Comparison of ENCODE assay signal across 1 cellular context in the genomic region with DNA sequence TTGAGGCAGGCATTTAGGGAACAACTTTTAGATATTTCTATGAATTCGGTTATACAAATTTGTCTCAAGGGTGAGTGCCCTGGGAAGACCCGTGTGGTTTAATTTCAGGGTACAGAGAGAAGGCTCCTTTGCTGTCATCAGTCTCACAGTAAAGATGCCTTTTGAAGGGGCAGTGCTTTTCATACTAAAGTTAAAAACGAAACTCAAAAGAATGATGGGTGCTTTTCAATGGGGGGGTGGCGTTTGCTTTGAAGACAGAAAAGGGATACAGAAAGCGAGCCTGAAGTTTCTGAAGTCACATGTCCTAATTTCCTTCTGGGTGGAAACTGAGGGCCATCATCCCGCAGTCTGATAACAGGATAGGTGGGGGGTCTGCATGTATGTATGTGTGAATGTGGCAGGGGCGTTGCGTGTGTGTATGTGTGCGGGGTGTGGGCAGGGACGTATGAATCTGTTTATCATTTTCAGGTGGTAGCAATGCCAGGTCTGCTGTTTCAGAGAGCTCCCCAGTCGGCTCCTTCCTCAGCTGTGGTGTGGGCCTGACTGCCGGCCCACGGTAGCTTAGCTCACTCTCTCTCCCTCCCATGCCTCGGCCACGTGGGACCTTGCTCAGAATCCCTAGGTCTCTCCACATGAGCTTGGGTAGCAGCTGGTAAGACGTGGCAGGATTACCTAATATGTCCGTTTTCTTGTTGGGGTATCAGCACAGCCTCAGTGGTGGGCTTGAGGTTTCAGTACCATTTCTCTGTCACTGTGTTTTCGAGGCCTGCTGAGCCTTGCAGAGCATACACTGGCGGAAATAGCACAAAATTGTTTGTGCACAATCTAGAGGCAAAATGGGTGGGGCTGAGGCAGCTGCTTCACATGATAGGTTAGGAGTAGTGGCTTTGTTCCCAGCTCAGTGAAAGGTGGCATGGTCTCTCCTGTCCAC.
A peak's percentile ranks its signal among the peaks of the same experiment; 100 is the strongest.
TF ChIP-seq lines count a peak whose summit lies in the region.

No MANE protein-coding gene starts in this region.

TF ChIP-seq in K562, 482 proteins besides CTCF, POLR2A, EP300 and RAD21 (continued from another document and continues in another):
- TF ChIP-seq, protein P1, sequence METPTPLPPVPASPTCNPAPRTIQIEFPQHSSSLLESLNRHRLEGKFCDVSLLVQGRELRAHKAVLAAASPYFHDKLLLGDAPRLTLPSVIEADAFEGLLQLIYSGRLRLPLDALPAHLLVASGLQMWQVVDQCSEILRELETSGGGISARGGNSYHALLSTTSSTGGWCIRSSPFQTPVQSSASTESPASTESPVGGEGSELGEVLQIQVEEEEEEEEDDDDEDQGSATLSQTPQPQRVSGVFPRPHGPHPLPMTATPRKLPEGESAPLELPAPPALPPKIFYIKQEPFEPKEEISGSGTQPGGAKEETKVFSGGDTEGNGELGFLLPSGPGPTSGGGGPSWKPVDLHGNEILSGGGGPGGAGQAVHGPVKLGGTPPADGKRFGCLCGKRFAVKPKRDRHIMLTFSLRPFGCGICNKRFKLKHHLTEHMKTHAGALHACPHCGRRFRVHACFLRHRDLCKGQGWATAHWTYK (CRISPR knock-in tag; IDR thresholded peaks at IDR 0.05), result peak; percentile 62; the same call in 1 of the 2 replicates
- TF ChIP-seq ZNF76 (CRISPR knock-in tag; IDR thresholded peaks at IDR 0.05; ENCODE audit: borderline replicate concordance) (no peak), ZBTB1 (CRISPR knock-in tag; IDR thresholded peaks at IDR 0.05; ENCODE audit: borderline replicate concordance, low read depth) (no peak), ATF4 (CRISPR knock-in tag; IDR thresholded peaks at IDR 0.05) (no peak), MTF1 (CRISPR knock-in tag; IDR thresholded peaks at IDR 0.05; ENCODE audit: borderline replicate concordance) (no peak), MTA2 (IDR thresholded peaks at IDR 0.05; ENCODE audit: low read depth) (no peak), ETS2 (tag; IDR thresholded peaks at IDR 0.05; ENCODE audit: borderline replicate concordance, poor library complexity, severe bottlenecking) (no peak), CBX8 (IDR thresholded peaks at IDR 0.05; ENCODE audit: borderline replicate concordance, extremely low read depth, low read depth, low read length, poor library complexity, severe bottlenecking) (no peak), SUPT5H (IDR thresholded peaks at IDR 0.05) (no peak), POLR3A (IDR thresholded peaks at IDR 0.05; ENCODE audit: borderline replicate concordance, extremely low read depth, insufficient read depth, insufficient read length) (no peak), SMARCA5 (IDR thresholded peaks at IDR 0.05) (no peak), ZFP30 (CRISPR knock-in tag; IDR thresholded peaks at IDR 0.05; ENCODE audit: borderline replicate concordance) (no peak), PYGO2 (tag; IDR thresholded peaks at IDR 0.05) (no peak), KLF10 (CRISPR knock-in tag; IDR thresholded peaks at IDR 0.05) (no peak), NR1H2 (CRISPR knock-in tag; IDR thresholded peaks at IDR 0.05) (no peak), MAFG (tag; conservative IDR thresholded peaks at IDR 0.05) (no peak), CHD1 (IDR thresholded peaks at IDR 0.05; ENCODE audit: low read length) (no peak), PATZ1 (CRISPR knock-in tag; IDR thresholded peaks at IDR 0.05; ENCODE audit: borderline replicate concordance) (no peak), NCOA4 (IDR thresholded peaks at IDR 0.05; ENCODE audit: partially characterized antibody) (no peak), ZBED1 (IDR thresholded peaks at IDR 0.05) (no peak), CREB3L1 (IDR thresholded peaks at IDR 0.05; ENCODE audit: borderline replicate concordance, low read depth) (no peak), ETV1 (tag; conservative IDR thresholded peaks at IDR 0.05; ENCODE audit: low read depth) (no peak), RBM34 (IDR thresholded peaks at IDR 0.05; ENCODE audit: borderline replicate concordance, insufficient read depth, low read length) (no peak), NR2C2 (CRISPR knock-in tag; IDR thresholded peaks at IDR 0.05) (no peak), NR2C2 (tag; IDR thresholded peaks at IDR 0.05) (no peak), ZNF639 (CRISPR knock-in tag; conservative IDR thresholded peaks at IDR 0.05 in 1 of 2, IDR thresholded peaks at IDR 0.05 in 1 of 2) (0 out of 4 replicates have a peak, but pooled peaks of 1 of the 2 experiments have one; percentile 29), MAX (CRISPR knock-in tag; IDR thresholded peaks at IDR 0.05) (0 out of 2 replicates have a peak, but pooled peaks have one; percentile 28), PRDM10 (IDR thresholded peaks at IDR 0.05; ENCODE audit: partially characterized antibody) (no peak), ZNF121 (CRISPR knock-in tag; conservative IDR thresholded peaks at IDR 0.05) (no peak), SNIP1 (IDR thresholded peaks at IDR 0.05; ENCODE audit: low read depth) (no peak), ZNF561 (CRISPR knock-in tag; conservative IDR thresholded peaks at IDR 0.05) (0 out of 2 replicates have a peak, but pooled peaks have one; percentile 20), ZKSCAN3 (CRISPR knock-in tag; IDR thresholded peaks at IDR 0.05) (no peak), ZNF445 (CRISPR knock-in tag; IDR thresholded peaks at IDR 0.05; ENCODE audit: low read depth) (no peak), ESRRB (CRISPR knock-in tag; IDR thresholded peaks at IDR 0.05; ENCODE audit: borderline replicate concordance) (no peak), KDM5B (IDR thresholded peaks at IDR 0.05; ENCODE audit: insufficient replicate concordance, low read depth, low read length) (no peak), MYNN (IDR thresholded peaks at IDR 0.05) (no peak), MYNN (CRISPR knock-in tag; IDR thresholded peaks at IDR 0.05) (no peak), SMAD4 (CRISPR knock-in tag; conservative IDR thresholded peaks at IDR 0.05) (no peak; the same call in 1 of the 2 replicates), ELF4 (CRISPR knock-in tag; IDR thresholded peaks at IDR 0.05) (no peak), POU5F1 (IDR thresholded peaks at IDR 0.05; ENCODE audit: borderline replicate concordance, low read depth, low read length, partially characterized antibody) (no peak), USF2 (CRISPR knock-in tag; IDR thresholded peaks at IDR 0.05) (0 out of 2 replicates have a peak, but pooled peaks have one; percentile 17), IRF2 (CRISPR knock-in tag; IDR thresholded peaks at IDR 0.05) (no peak), ZNF174 (CRISPR knock-in tag; IDR thresholded peaks at IDR 0.05) (no peak), SP1 (CRISPR knock-in tag; IDR thresholded peaks at IDR 0.05) (no peak), PHB2 (IDR thresholded peaks at IDR 0.05; ENCODE audit: low read depth) (no peak)
- TF ChIP-seq, protein P2, sequence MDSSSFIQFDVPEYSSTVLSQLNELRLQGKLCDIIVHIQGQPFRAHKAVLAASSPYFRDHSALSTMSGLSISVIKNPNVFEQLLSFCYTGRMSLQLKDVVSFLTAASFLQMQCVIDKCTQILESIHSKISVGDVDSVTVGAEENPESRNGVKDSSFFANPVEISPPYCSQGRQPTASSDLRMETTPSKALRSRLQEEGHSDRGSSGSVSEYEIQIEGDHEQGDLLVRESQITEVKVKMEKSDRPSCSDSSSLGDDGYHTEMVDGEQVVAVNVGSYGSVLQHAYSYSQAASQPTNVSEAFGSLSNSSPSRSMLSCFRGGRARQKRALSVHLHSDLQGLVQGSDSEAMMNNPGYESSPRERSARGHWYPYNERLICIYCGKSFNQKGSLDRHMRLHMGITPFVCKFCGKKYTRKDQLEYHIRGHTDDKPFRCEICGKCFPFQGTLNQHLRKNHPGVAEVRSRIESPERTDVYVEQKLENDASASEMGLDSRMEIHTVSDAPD (CRISPR knock-in tag; IDR thresholded peaks at IDR 0.05), result no peak
- TF ChIP-seq, protein P3, sequence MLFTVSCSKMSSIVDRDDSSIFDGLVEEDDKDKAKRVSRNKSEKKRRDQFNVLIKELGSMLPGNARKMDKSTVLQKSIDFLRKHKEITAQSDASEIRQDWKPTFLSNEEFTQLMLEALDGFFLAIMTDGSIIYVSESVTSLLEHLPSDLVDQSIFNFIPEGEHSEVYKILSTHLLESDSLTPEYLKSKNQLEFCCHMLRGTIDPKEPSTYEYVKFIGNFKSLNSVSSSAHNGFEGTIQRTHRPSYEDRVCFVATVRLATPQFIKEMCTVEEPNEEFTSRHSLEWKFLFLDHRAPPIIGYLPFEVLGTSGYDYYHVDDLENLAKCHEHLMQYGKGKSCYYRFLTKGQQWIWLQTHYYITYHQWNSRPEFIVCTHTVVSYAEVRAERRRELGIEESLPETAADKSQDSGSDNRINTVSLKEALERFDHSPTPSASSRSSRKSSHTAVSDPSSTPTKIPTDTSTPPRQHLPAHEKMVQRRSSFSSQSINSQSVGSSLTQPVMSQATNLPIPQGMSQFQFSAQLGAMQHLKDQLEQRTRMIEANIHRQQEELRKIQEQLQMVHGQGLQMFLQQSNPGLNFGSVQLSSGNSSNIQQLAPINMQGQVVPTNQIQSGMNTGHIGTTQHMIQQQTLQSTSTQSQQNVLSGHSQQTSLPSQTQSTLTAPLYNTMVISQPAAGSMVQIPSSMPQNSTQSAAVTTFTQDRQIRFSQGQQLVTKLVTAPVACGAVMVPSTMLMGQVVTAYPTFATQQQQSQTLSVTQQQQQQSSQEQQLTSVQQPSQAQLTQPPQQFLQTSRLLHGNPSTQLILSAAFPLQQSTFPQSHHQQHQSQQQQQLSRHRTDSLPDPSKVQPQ (CRISPR knock-in tag; IDR thresholded peaks at IDR 0.05; ENCODE audit: borderline replicate concordance), result no peak
